8 cellular contexts compared by ENCODE assay signal in the genomic region with DNA sequence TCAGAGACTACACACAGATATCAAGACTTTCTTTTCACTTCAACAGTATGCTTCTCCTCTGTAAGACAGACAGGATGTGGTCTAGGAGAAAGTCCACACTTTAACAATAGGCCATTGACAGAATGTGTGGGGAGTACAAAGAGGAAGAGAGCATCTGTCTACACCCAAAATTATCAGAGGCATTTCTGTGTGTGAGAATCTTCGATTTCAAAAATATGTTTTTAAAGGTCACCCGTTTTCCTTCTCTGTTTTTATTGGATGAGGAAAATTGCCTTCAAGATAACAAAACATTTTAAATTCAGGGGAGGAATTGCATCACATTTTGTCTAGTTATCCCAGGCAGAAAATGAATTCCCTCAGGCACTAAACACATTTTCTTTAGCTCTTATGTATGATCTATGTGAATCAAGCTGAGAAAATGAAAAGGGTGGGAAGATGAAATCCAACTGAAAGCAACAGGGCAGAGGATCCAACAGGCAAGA. TPM values are rescaled to one million over a fixed set of nuclear protein-coding genes. Genes with fewer than 3 reads are reported as not detected.
A peak's percentile ranks its signal among the peaks of the same experiment; 100 is the strongest.
DNase-seq lines count a peak whose midpoint lies in the region; ATAC-seq and TF ChIP-seq lines count a peak whose summit lies in the region.

No MANE protein-coding gene starts in this region.

- BruUV-seq in HCT116 (replicated peaks; lab: Mats Ljungman, UMichigan), result no TSS peak

- 0 out of 2 replicates have a peak, but pooled peaks have one; percentile 39 for ATAC-seq in HCT116
- peak in 5 of 8 donors; percentile 44 to 72 (median 64) for ATAC-seq in heart right ventricle

- TF ChIP-seq RAD21 in HCT116 (IDR thresholded peaks at IDR 0.05; ENCODE audit: low read depth), result no peak

- TF ChIP-seq POLR2A in HCT116 (IDR thresholded peaks at IDR 0.05; ENCODE audit: borderline replicate concordance, extremely low read depth, insufficient read depth, insufficient read length), result no peak

- peak overlapping the region; percentile 55 for H2AFZ ChIP-seq in HCT116 (ENCODE audit: low read depth, low read length, poor library complexity, severe bottlenecking)

- no peak overlapping the region for H3K9ac ChIP-seq in HCT116 (ENCODE audit: low read length)

- intact Hi-C loops in HCT116 (cut with micrococcal nuclease), result no loop called here
- intact Hi-C loops in heart right ventricle (cut with DNase I), result loop anchor here in 1 of 10 donors (10.0 kb wide), 1 partner anchor 58 kb away; no protein-coding TSS in a partner anchor

- POLR2A ChIA-PET in HCT116 (lab: Charles Lee), result no interaction called here

- H3K4me2 ChIP-seq in HCT116 (ENCODE audit: low read length), result peak overlapping the region; percentile 56

- WGBS in heart right ventricle, 2 donors, result 29 to 47% methylated on average over 2 of the region's 2 CpGs

- TF ChIP-seq CTCF in GM13977 (IDR thresholded peaks at IDR 0.05; ENCODE audit: extremely low read depth, insufficient read depth, missing control alignments) (no peak), HCT116 (IDR thresholded peaks at IDR 0.05 in 2 of 3, conservative IDR thresholded peaks at IDR 0.05 in 1 of 3; ENCODE audit: borderline replicate concordance in 1 of 3, insufficient read depth in 1 of 3, low read depth in 2 of 3, low read length in 2 of 3) (no peak), heart right ventricle (IDR thresholded peaks at IDR 0.05) (no peak)

- RAD21 ChIA-PET in HCT116 (lab: Charles Lee; ENCODE audit: low non-redundant PET in 1 of 2, low total read pairs in 2 of 2, uncharacterized antibody in 2 of 2, unreplicated experiment in 2 of 2), result no interaction called here

- H3K27me3 ChIP-seq in HCT116 (ENCODE audit: insufficient read depth, low read length) (no peaks in the 10 kb centered on the region), heart right ventricle (no peaks in the 10 kb centered on the region)

- H3K27ac ChIP-seq in HCT116 (ENCODE audit: low read depth, low read length) (peak overlapping the region; percentile 67), heart right ventricle (peak overlapping the region in 9 of 10 donors; percentile 39 to 89 (median 73))

- H3K9me3 ChIP-seq in HCT116 (ENCODE audit: control insufficient read depth in 1 of 2, insufficient read depth in 1 of 2, low read depth in 1 of 2, low read length in 2 of 2) (no peaks in the 10 kb centered on the region), heart right ventricle (no peaks in the 10 kb centered on the region)

- no peak overlapping the region for H3K4me3 ChIP-seq in HCT116 (replicated peaks in 1 of 2; ENCODE audit: low read depth in 1 of 2, low read length in 2 of 2)
- no peak overlapping the region for H3K4me3 ChIP-seq in heart right ventricle

- H3K4me1 ChIP-seq in HCT116 (ENCODE audit: control insufficient read depth in 1 of 2, insufficient read depth in 2 of 2, low read length in 2 of 2), result peaks cover 33 to 43% of the 10 kb centered on the region in 2 experiments
- H3K4me1 ChIP-seq in heart right ventricle, result peaks cover 6 to 38% (median 23%) of the 10 kb centered on the region in 9 donors

- H3K9me2 ChIP-seq in HCT116 (ENCODE audit: insufficient read depth), result no peaks in the 10 kb centered on the region

- H3K36me3 ChIP-seq in HCT116 (ENCODE audit: control insufficient read depth in 1 of 2, insufficient read depth in 2 of 2, low read length in 2 of 2) (no peaks in the 10 kb centered on the region), heart right ventricle (no peaks in the 10 kb centered on the region)

- no peaks in the 10 kb centered on the region for H4K20me1 ChIP-seq in HCT116 (ENCODE audit: insufficient read depth)

- peak; percentile 50 for DNase-seq in GM13977 (ENCODE audit: low spot score)
- no peak for DNase-seq in HCT116 (ENCODE audit: low read depth, low spot score)
- DNase-seq in NCI-H226, result peak; percentile 78
- no peak for DNase-seq in heart right ventricle
- DNase-seq in activated effector memory CD4-positive, alpha-beta T cell treated with Interleukin-2 at 50 U/mL for 16 hours, result no peak
- DNase-seq in DMS 273 (lab: John Stamatoyannopoulos, UW; ENCODE audit: unreplicated experiment), result no peak
- no peak for DNase-seq in nucleus accumbens (lab: John Stamatoyannopoulos, UW)
- DNase-seq in NCI-H2227 treated with DMSO at 0.1 percent for 48 hours (lab: John Stamatoyannopoulos, UW), result no peak

- in situ Hi-C loops in GM13977 (cut with MboI; ENCODE audit: low pct_unique_long_range_greater_than_20kb, low sequenced_read_pairs, unreplicated experiment), result no loop called here

- no peaks in the 10 kb centered on the region for H3K79me2 ChIP-seq in HCT116 (ENCODE audit: insufficient read depth, low read length)

- CTCF ChIA-PET in HCT116 (lab: Charles Lee), result no interaction called here

TF ChIP-seq in HCT116, 20 proteins besides CTCF, POLR2A, EP300 and RAD21:
- TF ChIP-seq, protein P1, sequence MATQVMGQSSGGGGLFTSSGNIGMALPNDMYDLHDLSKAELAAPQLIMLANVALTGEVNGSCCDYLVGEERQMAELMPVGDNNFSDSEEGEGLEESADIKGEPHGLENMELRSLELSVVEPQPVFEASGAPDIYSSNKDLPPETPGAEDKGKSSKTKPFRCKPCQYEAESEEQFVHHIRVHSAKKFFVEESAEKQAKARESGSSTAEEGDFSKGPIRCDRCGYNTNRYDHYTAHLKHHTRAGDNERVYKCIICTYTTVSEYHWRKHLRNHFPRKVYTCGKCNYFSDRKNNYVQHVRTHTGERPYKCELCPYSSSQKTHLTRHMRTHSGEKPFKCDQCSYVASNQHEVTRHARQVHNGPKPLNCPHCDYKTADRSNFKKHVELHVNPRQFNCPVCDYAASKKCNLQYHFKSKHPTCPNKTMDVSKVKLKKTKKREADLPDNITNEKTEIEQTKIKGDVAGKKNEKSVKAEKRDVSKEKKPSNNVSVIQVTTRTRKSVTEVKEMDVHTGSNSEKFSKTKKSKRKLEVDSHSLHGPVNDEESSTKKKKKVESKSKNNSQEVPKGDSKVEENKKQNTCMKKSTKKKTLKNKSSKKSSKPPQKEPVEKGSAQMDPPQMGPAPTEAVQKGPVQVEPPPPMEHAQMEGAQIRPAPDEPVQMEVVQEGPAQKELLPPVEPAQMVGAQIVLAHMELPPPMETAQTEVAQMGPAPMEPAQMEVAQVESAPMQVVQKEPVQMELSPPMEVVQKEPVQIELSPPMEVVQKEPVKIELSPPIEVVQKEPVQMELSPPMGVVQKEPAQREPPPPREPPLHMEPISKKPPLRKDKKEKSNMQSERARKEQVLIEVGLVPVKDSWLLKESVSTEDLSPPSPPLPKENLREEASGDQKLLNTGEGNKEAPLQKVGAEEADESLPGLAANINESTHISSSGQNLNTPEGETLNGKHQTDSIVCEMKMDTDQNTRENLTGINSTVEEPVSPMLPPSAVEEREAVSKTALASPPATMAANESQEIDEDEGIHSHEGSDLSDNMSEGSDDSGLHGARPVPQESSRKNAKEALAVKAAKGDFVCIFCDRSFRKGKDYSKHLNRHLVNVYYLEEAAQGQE (IDR thresholded peaks at IDR 0.05; ENCODE audit: low read depth), result no peak
- TF ChIP-seq TCF7L2 (IDR thresholded peaks at IDR 0.05; ENCODE audit: borderline replicate concordance, extremely low read depth, insufficient read depth, insufficient read length), result no peak
- TF ChIP-seq, protein P2, sequence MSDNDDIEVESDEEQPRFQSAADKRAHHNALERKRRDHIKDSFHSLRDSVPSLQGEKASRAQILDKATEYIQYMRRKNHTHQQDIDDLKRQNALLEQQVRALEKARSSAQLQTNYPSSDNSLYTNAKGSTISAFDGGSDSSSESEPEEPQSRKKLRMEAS (IDR thresholded peaks at IDR 0.05), result no peak
- TF ChIP-seq, protein P3, sequence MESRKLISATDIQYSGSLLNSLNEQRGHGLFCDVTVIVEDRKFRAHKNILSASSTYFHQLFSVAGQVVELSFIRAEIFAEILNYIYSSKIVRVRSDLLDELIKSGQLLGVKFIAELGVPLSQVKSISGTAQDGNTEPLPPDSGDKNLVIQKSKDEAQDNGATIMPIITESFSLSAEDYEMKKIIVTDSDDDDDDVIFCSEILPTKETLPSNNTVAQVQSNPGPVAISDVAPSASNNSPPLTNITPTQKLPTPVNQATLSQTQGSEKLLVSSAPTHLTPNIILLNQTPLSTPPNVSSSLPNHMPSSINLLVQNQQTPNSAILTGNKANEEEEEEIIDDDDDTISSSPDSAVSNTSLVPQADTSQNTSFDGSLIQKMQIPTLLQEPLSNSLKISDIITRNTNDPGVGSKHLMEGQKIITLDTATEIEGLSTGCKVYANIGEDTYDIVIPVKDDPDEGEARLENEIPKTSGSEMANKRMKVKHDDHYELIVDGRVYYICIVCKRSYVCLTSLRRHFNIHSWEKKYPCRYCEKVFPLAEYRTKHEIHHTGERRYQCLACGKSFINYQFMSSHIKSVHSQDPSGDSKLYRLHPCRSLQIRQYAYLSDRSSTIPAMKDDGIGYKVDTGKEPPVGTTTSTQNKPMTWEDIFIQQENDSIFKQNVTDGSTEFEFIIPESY (IDR thresholded peaks at IDR 0.05; ENCODE audit: extremely low read depth, insufficient replicate concordance, low read length), result no peak
- no peak for TF ChIP-seq JUND (IDR thresholded peaks at IDR 0.05)
- TF ChIP-seq CEBPB (IDR thresholded peaks at IDR 0.05; ENCODE audit: low read depth), result no peak
- no peak for TF ChIP-seq EGR1 (IDR thresholded peaks at IDR 0.05; ENCODE audit: low read depth)
- TF ChIP-seq YY1 (IDR thresholded peaks at IDR 0.05; ENCODE audit: extremely low read depth, insufficient replicate concordance, low read depth, low read length), result no peak
- TF ChIP-seq, protein P4, sequence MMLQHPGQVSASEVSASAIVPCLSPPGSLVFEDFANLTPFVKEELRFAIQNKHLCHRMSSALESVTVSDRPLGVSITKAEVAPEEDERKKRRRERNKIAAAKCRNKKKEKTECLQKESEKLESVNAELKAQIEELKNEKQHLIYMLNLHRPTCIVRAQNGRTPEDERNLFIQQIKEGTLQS (IDR thresholded peaks at IDR 0.05), result no peak
- TF ChIP-seq EZH2phosphoT487 (IDR thresholded peaks at IDR 0.05; ENCODE audit: borderline replicate concordance), result no peak
- TF ChIP-seq POLR2AphosphoS5 (IDR thresholded peaks at IDR 0.05; ENCODE audit: low read depth, low read length), result no peak
- no peak for TF ChIP-seq SP1 (IDR thresholded peaks at IDR 0.05; ENCODE audit: low read depth)
- TF ChIP-seq ZNF274 (IDR thresholded peaks at IDR 0.05; ENCODE audit: low read depth, low read length), result no peak
- TF ChIP-seq FOSL1 (IDR thresholded peaks at IDR 0.05; ENCODE audit: low read depth), result no peak
TF ChIP-seq in HCT116: peak in this region for 0.

RNA-seq across cellular contexts. Expression of a gene that starts 16.4 kb away (rescaled TPM):
- total RNA-seq in HCT116 (2021; ENCODE audit: unreplicated experiment), result 7.8 TPM
- polyA plus RNA-seq in HCT116 (2012), result 1.1 and 1.4 TPM in 2 replicates
- total RNA-seq in heart right ventricle, result 1 to 10 TPM; 3.2 to 7.6 (median 4.8) TPM
- polyA plus RNA-seq in heart right ventricle, result 1 to 10 TPM in 1 of 2 donors, under 1 TPM in 1; 0.91 to 2.9 TPM

Comparison
In these comparisons a context has a peak if more than half of its experiments do, and no peak if none do; other contexts are left out.
1. DNase-seq: peak in GM13977 (single experiment) and NCI-H226 (single experiment); none in HCT116 (single experiment), heart right ventricle (0 of 2), activated effector memory CD4-positive, alpha-beta T cell treated with Interleukin-2 at 50 U/mL for 16 hours (single experiment), DMS 273 (single experiment), nucleus accumbens (0 of 56) and NCI-H2227 treated with DMSO at 0.1 percent for 48 hours (single experiment).